Comparison of ENCODE assay signal across 26 cellular contexts in the genomic region with DNA sequence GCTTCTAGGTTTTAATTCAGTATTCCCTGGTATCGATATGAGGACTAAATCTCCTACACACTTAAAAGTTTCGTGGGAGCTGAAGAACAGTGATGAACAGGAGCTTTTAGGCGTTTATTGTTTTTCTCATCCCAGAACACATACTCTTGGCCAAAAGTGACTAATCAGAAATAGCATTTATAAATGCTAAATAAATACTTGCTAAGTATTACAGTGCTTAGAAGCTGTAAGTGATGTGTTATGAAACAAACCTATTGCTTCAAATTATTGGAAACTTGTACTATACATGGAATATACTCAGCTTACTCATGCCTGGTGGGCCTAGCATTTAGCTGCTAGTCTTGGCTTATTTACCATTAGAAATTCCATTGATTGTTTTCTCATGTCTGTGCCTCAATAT.
"Had no signal": no experiment of that assay in that cellular context is flagged by ENCODE, and none has a peak within 500 bp of the region (broad histone marks: within the 10 kb centered on the region; RNA-seq: fewer than 3 reads in every experiment).

No MANE protein-coding gene starts in this region.

- H3K4me1 ChIP-seq: right lobe of liver had no signal

- H3K36me3 ChIP-seq: left lung, ovary, right atrium auricular region, right lobe of liver, stomach, thyroid gland, transverse colon, upper lobe of right lung had no signal

- ATAC-seq: left colon; left lung; mucosa of descending colon; naive thymus-derived CD4-positive, alpha-beta T cell; natural killer cell treated with Interleukin-12 subunit alpha and Interleukin-12 subunit beta and Interleukin-15 and Interleukin-18, amount 100 ng/mL, for 72 hours; right lobe of liver; stimulated activated memory B cell treated with anti-CD40 and anti-IgM and Interleukin-4, amounts not matched to agents 10 μg/mL and 1 μg/mL and 100 μg/mL, for 72 hours; stimulated activated naive CD8-positive, alpha-beta T cell treated with anti-CD3 and anti-CD28 coated beads, Interleukin-15, Interleukin-2, amounts not matched to agents 100 U/mL and 50 U/mL, for 24 hours; upper lobe of right lung had no signal

- H3K9me3 ChIP-seq: left lung, mucosa of descending colon, ovary, right atrium auricular region, right lobe of liver, stomach, testis, thyroid gland, transverse colon, upper lobe of right lung had no signal

- H3K27me3 Mint-ChIP-seq: naive thymus-derived CD4-positive, alpha-beta T cell; natural killer cell treated with Interleukin-12 subunit alpha and Interleukin-12 subunit beta and Interleukin-15 and Interleukin-18, amount 100 ng/mL, for 72 hours; progenitor cell of endocrine pancreas; stimulated activated memory B cell treated with anti-CD40 and anti-IgM and Interleukin-4, amounts not matched to agents 10 μg/mL and 1 μg/mL and 100 μg/mL, for 72 hours had no signal

- H3K4me3 Mint-ChIP-seq: immature natural killer cell; natural killer cell treated with Interleukin-12 subunit alpha and Interleukin-12 subunit beta and Interleukin-15 and Interleukin-18, amount 100 ng/mL, for 72 hours; stimulated activated memory B cell treated with anti-CD40 and anti-IgM and Interleukin-4, amounts not matched to agents 10 μg/mL and 1 μg/mL and 100 μg/mL, for 72 hours had no signal

- DNase-seq: hypothalamus; immature natural killer cell; kidney; left colon; left lung; midbrain; mucosa of descending colon; naive thymus-derived CD4-positive, alpha-beta T cell; ovary; right lobe of liver; stimulated activated CD4-positive, alpha-beta T cell treated with anti-CD3 and anti-CD28 coated beads, Interleukin-1b, Interleukin-23, amount 100 ng/mL, for 48 hours; stimulated activated CD4-positive, alpha-beta T cell treated with anti-CD3 and anti-CD28 coated beads, Interleukin-2, amount 100 ng/mL, for 48 hours; stimulated activated CD4-positive, alpha-beta T cell treated with anti-CD3 and anti-CD28 coated beads, Interleukin-4, amount 100 ng/mL, for 4 hours; stimulated activated CD8-positive, alpha-beta memory T cell treated with anti-CD3 and anti-CD28 coated beads, Interleukin-4, amount 100 ng/mL, for 48 hours; stimulated activated naive CD8-positive, alpha-beta T cell treated with anti-CD3 and anti-CD28 coated beads, Interleukin-15, Interleukin-2, amounts not matched to agents 100 U/mL and 50 U/mL, for 24 hours; stomach; testis; thyroid gland; transverse colon; upper lobe of right lung had no signal

- H3K36me3 Mint-ChIP-seq: immature natural killer cell; natural killer cell treated with Interleukin-12 subunit alpha and Interleukin-12 subunit beta and Interleukin-15 and Interleukin-18, amount 100 ng/mL, for 72 hours had no signal

- H3K27ac Mint-ChIP-seq: immature natural killer cell; naive thymus-derived CD4-positive, alpha-beta T cell; natural killer cell treated with Interleukin-12 subunit alpha and Interleukin-12 subunit beta and Interleukin-15 and Interleukin-18, amount 100 ng/mL, for 72 hours; progenitor cell of endocrine pancreas; stimulated activated memory B cell treated with anti-CD40 and anti-IgM and Interleukin-4, amounts not matched to agents 10 μg/mL and 1 μg/mL and 100 μg/mL, for 72 hours had no signal

- H3K9me3 Mint-ChIP-seq: immature natural killer cell; naive thymus-derived CD4-positive, alpha-beta T cell; natural killer cell treated with Interleukin-12 subunit alpha and Interleukin-12 subunit beta and Interleukin-15 and Interleukin-18, amount 100 ng/mL, for 72 hours; stimulated activated memory B cell treated with anti-CD40 and anti-IgM and Interleukin-4, amounts not matched to agents 10 μg/mL and 1 μg/mL and 100 μg/mL, for 72 hours had no signal

- H3K4me2 ChIP-seq: smooth muscle cell had no signal

- H3K27me3 ChIP-seq: left lung, ovary, right atrium auricular region, right lobe of liver, stomach, testis, thyroid gland, transverse colon, upper lobe of right lung had no signal

- H3K4me3 ChIP-seq: left lung, lung, mucosa of descending colon, ovary, right atrium auricular region, right lobe of liver, smooth muscle cell, stomach, testis, thyroid gland, transverse colon, upper lobe of right lung had no signal

- H3K27ac ChIP-seq: left lung, ovary, right atrium auricular region, right lobe of liver, stomach, testis, thyroid gland, transverse colon, upper lobe of right lung had no signal
